In genomic region chr9:22440841-22441240, GRCh38 we compare ENCODE assay signal across 29 cellular contexts. TPM values are rescaled to one million over a fixed set of nuclear protein-coding genes. Genes with fewer than 3 reads are reported as not detected.
"Had no signal": no experiment of that assay in that cellular context is flagged by ENCODE, and none has a peak within 500 bp of the region (broad histone marks: within the 10 kb centered on the region; RNA-seq: fewer than 3 reads in every experiment).

No MANE protein-coding gene starts in this region.

- H3K4me2 ChIP-seq: neural progenitor cell, smooth muscle cell had no signal

- H3K9ac ChIP-seq: neural progenitor cell had no signal

- FAIRE-seq: pancreas had no signal

- H3K4me3 Mint-ChIP-seq: naive thymus-derived CD4-positive, alpha-beta T cell; natural killer cell; nephron; stimulated activated memory B cell treated with anti-CD40 and anti-IgM and Interleukin-4, amounts not matched to agents 10 μg/mL and 1 μg/mL and 100 μg/mL, for 72 hours; stimulated activated naive CD8-positive, alpha-beta T cell treated with anti-CD3 and anti-CD28 coated beads, Interleukin-15, Interleukin-2, amounts not matched to agents 100 ng/mL and 50 ng/mL, for 24 hours; type B pancreatic cell had no signal

- H3K4me3 ChIP-seq: neural progenitor cell, pancreas, psoas muscle, skin epidermis, smooth muscle cell, spleen, suprapubic skin, testis, tibial artery, transverse colon, upper lobe of right lung, uterus had no signal

- ATAC-seq: naive thymus-derived CD4-positive, alpha-beta T cell; natural killer cell; pancreas; psoas muscle; sciatic nerve; stimulated activated memory B cell treated with anti-CD40 and anti-IgM and Interleukin-4, amounts not matched to agents 10 μg/mL and 1 μg/mL and 100 μg/mL, for 72 hours; upper lobe of right lung had no signal

- H3K4me1 Mint-ChIP-seq: naive thymus-derived CD4-positive, alpha-beta T cell; natural killer cell; nephron; stimulated activated memory B cell treated with anti-CD40 and anti-IgM and Interleukin-4, amounts not matched to agents 10 μg/mL and 1 μg/mL and 100 μg/mL, for 72 hours had no signal

- H3K4me1 ChIP-seq: neural progenitor cell, pancreas, psoas muscle, spleen, suprapubic skin, testis, tibial artery, transverse colon, upper lobe of right lung, uterus had no signal

- H3K36me3 ChIP-seq: neural progenitor cell, neutrophil, pancreas, spleen, suprapubic skin, tibial artery, transverse colon, upper lobe of right lung, uterus had no signal

- H3K27ac ChIP-seq: neural progenitor cell, neutrophil, pancreas, psoas muscle, skin epidermis, spleen, suprapubic skin, testis, tibial artery, transverse colon, upper lobe of right lung, uterus had no signal

- H3K36me3 Mint-ChIP-seq: natural killer cell; stimulated activated memory B cell treated with anti-CD40 and anti-IgM and Interleukin-4, amounts not matched to agents 10 μg/mL and 1 μg/mL and 100 μg/mL, for 72 hours; type B pancreatic cell had no signal

- H3K27ac Mint-ChIP-seq: naive thymus-derived CD4-positive, alpha-beta T cell; natural killer cell; nephron; neural progenitor cell; progenitor cell of endocrine pancreas; stimulated activated memory B cell treated with anti-CD40 and anti-IgM and Interleukin-4, amounts not matched to agents 10 μg/mL and 1 μg/mL and 100 μg/mL, for 72 hours; stimulated activated naive CD8-positive, alpha-beta T cell treated with anti-CD3 and anti-CD28 coated beads, Interleukin-15, Interleukin-2, amounts not matched to agents 100 ng/mL and 50 ng/mL, for 24 hours; type B pancreatic cell had no signal

- H2AFZ ChIP-seq: neural progenitor cell had no signal

- H3K27me3 ChIP-seq: testis had no signal

- H3K9me3 ChIP-seq: neutrophil, pancreas, psoas muscle, suprapubic skin, testis, tibial artery, transverse colon, upper lobe of right lung, uterus had no signal

- DNase-seq: naive thymus-derived CD4-positive, alpha-beta T cell; natural killer cell; nucleus accumbens; psoas muscle; spleen; stimulated activated CD4-positive, alpha-beta T cell treated with anti-CD3 and anti-CD28 coated beads, Interleukin-12 subunit alpha, Interleukin-12 subunit beta, amount 100 ng/mL, for 4 hours; stimulated activated CD4-positive, alpha-beta T cell treated with anti-CD3 and anti-CD28 coated beads, Interleukin-1b, Interleukin-23, amount 100 ng/mL, for 48 hours; stimulated activated CD4-positive, alpha-beta T cell treated with anti-CD3 and anti-CD28 coated beads, Interleukin-4, amount 100 ng/mL, for 1 hour; stimulated activated CD4-positive, alpha-beta T cell treated with anti-CD3 and anti-CD28 coated beads, Interleukin-4, amount 100 ng/mL, for 4 hours; stimulated activated CD8-positive, alpha-beta memory T cell treated with anti-CD3 and anti-CD28 coated beads, Interleukin-4, amount 100 ng/mL, for 48 hours; stimulated activated naive CD4-positive, alpha-beta T cell; substantia nigra; testis; tibial artery; transverse colon; upper lobe of right lung; uterus had no signal

RNA-seq across cellular contexts. Expression of gene DMRTA1, which starts 5.8 kb away (rescaled TPM):
- total RNA-seq: natural killer cell had no signal
- polyA plus RNA-seq: naive thymus-derived CD4-positive, alpha-beta T cell had no signal
